8 cellular contexts compared by ENCODE assay signal in the genomic region with DNA sequence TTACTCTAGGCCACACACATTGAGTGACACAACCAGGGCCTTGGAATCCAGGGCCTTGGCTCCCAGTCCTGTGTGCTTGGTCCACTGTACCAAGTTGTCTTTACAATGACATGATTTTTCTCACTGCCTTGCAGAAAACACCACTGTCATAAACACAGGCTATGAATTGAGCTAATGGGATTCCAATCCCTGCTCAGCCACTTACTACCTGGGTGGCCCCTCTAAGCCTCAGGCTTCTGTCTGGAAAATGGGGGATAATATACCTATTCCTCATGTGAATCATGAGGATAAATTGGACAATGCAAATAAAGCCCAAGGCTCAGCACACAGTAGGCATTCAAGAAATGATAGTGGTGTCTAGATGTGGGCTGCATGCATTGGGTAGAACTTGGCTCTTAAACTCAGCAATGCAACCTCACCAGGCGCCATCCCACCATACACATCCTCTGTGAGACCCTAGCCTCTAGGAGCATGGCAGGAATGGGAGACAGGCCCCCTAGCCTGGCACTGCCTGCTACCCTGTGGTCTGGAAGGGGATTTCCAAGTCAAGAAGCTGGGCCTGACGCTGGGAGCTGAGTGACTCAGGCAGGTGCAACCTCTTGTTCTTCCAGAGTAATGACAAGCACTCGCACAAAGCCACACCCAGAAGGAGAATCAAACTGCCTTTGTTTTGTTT. TPM values are rescaled to one million over a fixed set of nuclear protein-coding genes. Genes with fewer than 3 reads are reported as not detected.
DNase-seq lines count a peak whose midpoint lies in the region; ATAC-seq and TF ChIP-seq lines count a peak whose summit lies in the region.

No MANE protein-coding gene starts in this region.

- no peak overlapping the region for H2BK20ac ChIP-seq in H9 (ENCODE audit: low read depth, low read length, poor library complexity, severe bottlenecking)

- peaks cover 45% of the 10 kb centered on the region for H3K4me1 ChIP-seq in colonic mucosa
- peaks cover 58 to 69% (median 64%) of the 10 kb centered on the region in 4 donors for H3K4me1 ChIP-seq in esophagus muscularis mucosa
- no peaks in the 10 kb centered on the region for H3K4me1 ChIP-seq in H9 (ENCODE audit: insufficient read depth, low read length)

- no peak overlapping the region for H3K4me2 ChIP-seq in H9 (ENCODE audit: insufficient read depth, insufficient read length, low read length)

- H3K9ac ChIP-seq in colonic mucosa (ENCODE audit: low read depth in 2 of 2, low read length in 2 of 2) (peak overlapping the region; percentile 70 to 100), H9 (ENCODE audit: extremely low read depth, insufficient read length, low read length) (no peak overlapping the region)

- ATAC-seq in HG03520 (IDR thresholded peaks at IDR 0.05; ENCODE audit: unreplicated experiment): no peak

- H4K8ac ChIP-seq in H9 (replicated peaks; ENCODE audit: insufficient read length, low read depth, low read length): no peak overlapping the region

- H3K23ac ChIP-seq in H9 (ENCODE audit: insufficient read length, low read depth, low read length): no peak overlapping the region

- no peak overlapping the region for H2BK5ac ChIP-seq in H9 (ENCODE audit: insufficient read length, low read length)

- no peaks in the 10 kb centered on the region for H3K36me3 Mint-ChIP-seq in H9 (ENCODE audit: insufficient read depth in 1 of 3, low read depth in 3 of 3)

- no peaks in the 10 kb centered on the region for H3K9me3 Mint-ChIP-seq in H9

- H3K23me2 ChIP-seq in H9 (ENCODE audit: insufficient read length, low read depth, low read length, poor library complexity, severe bottlenecking): peaks cover 5% of the 10 kb centered on the region

- no peak overlapping the region for H2BK12ac ChIP-seq in H9 (ENCODE audit: insufficient read length, low read depth, low read length)

- no peak overlapping the region for H3K27ac Mint-ChIP-seq in H9

- no peak overlapping the region for H4K91ac ChIP-seq in H9 (ENCODE audit: insufficient read length, low read depth, low read length)

- H3K27ac ChIP-seq in colonic mucosa: peak overlapping the region; percentile 98
- H3K27ac ChIP-seq in esophagus muscularis mucosa (replicated peaks in 1 of 4): peak overlapping the region in 2 of 4 donors; percentile 96 to 98
- H3K27ac ChIP-seq in H9 (ENCODE audit: insufficient read length, low read depth, low read length): no peak overlapping the region

- no peak overlapping the region for H2BK120ac ChIP-seq in H9 (ENCODE audit: low read depth, low read length, poor library complexity, severe bottlenecking)

- TF ChIP-seq POLR2A in esophagus muscularis mucosa (IDR thresholded peaks at IDR 0.05; ENCODE audit: low read depth): no peak

- no peak overlapping the region for H3K4me3 ChIP-seq in colonic mucosa
- no peak overlapping the region for H3K4me3 ChIP-seq in esophagus muscularis mucosa

- H2BK15ac ChIP-seq in H9 (ENCODE audit: low read depth, low read length): no peak overlapping the region

- TF ChIP-seq CTCF in colonic mucosa (IDR thresholded peaks at IDR 0.05): no peak
- no peak for TF ChIP-seq CTCF in esophagus muscularis mucosa (IDR thresholded peaks at IDR 0.05)
- TF ChIP-seq CTCF in H9 (conservative IDR thresholded peaks at IDR 0.05): no peak

- no peaks in the 10 kb centered on the region for H3K9me3 ChIP-seq in colonic mucosa
- H3K9me3 ChIP-seq in esophagus muscularis mucosa: no peaks in the 10 kb centered on the region
- H3K9me3 ChIP-seq in H9 (ENCODE audit: control insufficient read depth, low read depth, low read length): no peaks in the 10 kb centered on the region

- H3K4ac ChIP-seq in H9 (ENCODE audit: low read depth, low read length): no peak overlapping the region

- peaks cover 1% of the 10 kb centered on the region for H3K27me3 Mint-ChIP-seq in H9 (ENCODE audit: low read depth)

- DNase-seq in H4 (ENCODE audit: low spot score) (peak; percentile 29), T-helper 22 cell (ENCODE audit: low read depth) (peak; percentile 79), colonic mucosa (peak; percentile 81), Kasumi-1 (lab: John Stamatoyannopoulos, UW) (no peak), esophagus muscularis mucosa (ENCODE audit: extremely low spot score) (no peak), H9 (no peak)
- DNase-seq in stimulated activated CD4-positive, alpha-beta T cell treated with anti-CD3 and anti-CD28 coated beads, Interleukin-15, amount 100 ng/mL, for 24 hours: peak; percentile 81

- H3K4me3 Mint-ChIP-seq in H9: no peak overlapping the region

- H3K14ac ChIP-seq in H9 (ENCODE audit: insufficient read depth, low read length): no peak overlapping the region

- no peak overlapping the region for H2AK5ac ChIP-seq in H9 (ENCODE audit: insufficient read length, low read length)

- H3K27me3 ChIP-seq in colonic mucosa (no peaks in the 10 kb centered on the region), esophagus muscularis mucosa (no peaks in the 10 kb centered on the region), H9 (ENCODE audit: insufficient read depth, low read length) (no peaks in the 10 kb centered on the region)

- peaks cover 25 to 28% of the 10 kb centered on the region in 2 experiments for H3K4me1 Mint-ChIP-seq in H9

- H3K79me1 ChIP-seq in H9 (ENCODE audit: insufficient read depth, low read depth, low read length, poor library complexity, severe bottlenecking): no peaks in the 10 kb centered on the region

- H3K36me3 ChIP-seq in colonic mucosa: no peaks in the 10 kb centered on the region
- peaks cover 0 to 7% (median 0%) of the 10 kb centered on the region in 4 donors for H3K36me3 ChIP-seq in esophagus muscularis mucosa

- no peak overlapping the region for H3T11ph ChIP-seq in H9 (ENCODE audit: low read length)

- no peak overlapping the region for H2AFZ ChIP-seq in H9 (ENCODE audit: low read length)

- H4K5ac ChIP-seq in H9 (ENCODE audit: insufficient read length, low read depth, low read length): no peak overlapping the region

- 53% methylated on average over 3 of the region's 3 CpGs for WGBS in esophagus muscularis mucosa
- WGBS in H9 (ENCODE audit: extremely low coverage, insufficient read length, low lambda C conversion rate): no CpG with 5 or more reads among the region's 3 CpGs

- no peak for TF ChIP-seq EP300 in esophagus muscularis mucosa (IDR thresholded peaks at IDR 0.05)

- intact Hi-C loops in colonic mucosa (cut with DNase I): no loop called here
- intact Hi-C loops in esophagus muscularis mucosa (cut with DNase I): no loop called here

- no peak overlapping the region for H3K18ac ChIP-seq in H9 (ENCODE audit: insufficient read length, low read depth, low read length)

- no peaks in the 10 kb centered on the region for H4K20me1 ChIP-seq in H9 (ENCODE audit: control insufficient read depth, insufficient read depth, insufficient read length)

- no peaks in the 10 kb centered on the region; the same call in 1 of the 2 replicates for H3K79me2 ChIP-seq in H9 (ENCODE audit: insufficient read depth, low read length)

- no peak overlapping the region for H3K56ac ChIP-seq in H9 (ENCODE audit: insufficient read length, low read depth, low read length)

RNA-seq across cellular contexts. Expression of a gene that starts 2.3 kb away (rescaled TPM):
- 38.7 and 41.9 TPM in 2 replicates for total RNA-seq in H4 (2014; rRNA removed; shearing (Covaris generic))
- total RNA-seq in colonic mucosa (100 to 1,000 TPM; 153 to 220 TPM), esophagus muscularis mucosa (100 to 1,000 TPM in 3 of 4 donors, 10 to 100 TPM in 1; 91.4 to 136 (median 114) TPM), H9 (2021) (40.8 and 43.7 TPM in 2 replicates)

Comparison
In these comparisons a context has a peak if more than half of its experiments do, and no peak if none do; other contexts are left out.
1. DNase-seq: peak in H4 (single experiment), T-helper 22 cell (single experiment), colonic mucosa (single experiment) and stimulated activated CD4-positive, alpha-beta T cell treated with anti-CD3 and anti-CD28 coated beads, Interleukin-15, amount 100 ng/mL, for 24 hours (single experiment); none in Kasumi-1 (0 of 2), esophagus muscularis mucosa (single experiment) and H9 (single experiment).